9 cellular contexts compared by ENCODE assay signal in genomic region chr1:84969489-84970250, GRCh38. TPM values are rescaled to one million over a fixed set of nuclear protein-coding genes. Genes with fewer than 3 reads are reported as not detected.
DNase-seq lines count a peak whose midpoint lies in the region; ATAC-seq lines count a peak whose summit lies in the region.
"Had no signal": no experiment of that assay in that cellular context is flagged by ENCODE, and none has a peak within 500 bp of the region (broad histone marks: within the 10 kb centered on the region; RNA-seq: fewer than 3 reads in every experiment).

No MANE protein-coding gene starts in this region.

- H3K4me3 ChIP-seq in aorta (ENCODE audit: low read length in 2 of 2): no peak overlapping the region

- H3K27ac ChIP-seq in aorta (ENCODE audit: low read depth in 1 of 2, low read length in 2 of 2): no peak overlapping the region
- H3K27ac ChIP-seq: parathyroid adenoma had no signal

- no peaks in the 10 kb centered on the region for H3K9me3 Mint-ChIP-seq in T-helper 2 cell treated with Interferon-gamma antibody and Interleukin-4, amounts not matched to agents 5 μg/mL and 100 μg/mL, for 36 hours
- H3K9me3 Mint-ChIP-seq in stimulated activated naive CD8-positive, alpha-beta T cell treated with anti-CD3 and anti-CD28 coated beads, Interleukin-15, Interleukin-2, amounts not matched to agents 100 ng/mL and 50 ng/mL, for 24 hours: no peaks in the 10 kb centered on the region

- no peaks in the 10 kb centered on the region for H3K36me3 ChIP-seq in aorta (ENCODE audit: control insufficient read depth in 1 of 2, insufficient read depth in 2 of 2, low read length in 1 of 2)

- H3K36me3 Mint-ChIP-seq in T-helper 2 cell treated with Interferon-gamma antibody and Interleukin-4, amounts not matched to agents 5 μg/mL and 100 μg/mL, for 36 hours (ENCODE audit: low read depth): peaks cover 38% of the 10 kb centered on the region
- H3K36me3 Mint-ChIP-seq in stimulated activated naive CD8-positive, alpha-beta T cell treated with anti-CD3 and anti-CD28 coated beads, Interleukin-15, Interleukin-2, amounts not matched to agents 100 ng/mL and 50 ng/mL, for 24 hours (ENCODE audit: low read depth): peaks cover 18% of the 10 kb centered on the region

- no peaks in the 10 kb centered on the region for H3K4me1 ChIP-seq in aorta (ENCODE audit: control insufficient read depth in 1 of 2, insufficient read depth in 2 of 2, low read length in 2 of 2)
- H3K4me1 ChIP-seq: parathyroid adenoma had no signal

- peaks cover 51% of the 10 kb centered on the region for H3K4me1 Mint-ChIP-seq in T-helper 2 cell treated with Interferon-gamma antibody and Interleukin-4, amounts not matched to agents 5 μg/mL and 100 μg/mL, for 36 hours (ENCODE audit: low read depth)
- peaks cover 53% of the 10 kb centered on the region for H3K4me1 Mint-ChIP-seq in stimulated activated naive CD8-positive, alpha-beta T cell treated with anti-CD3 and anti-CD28 coated beads, Interleukin-15, Interleukin-2, amounts not matched to agents 100 ng/mL and 50 ng/mL, for 24 hours (ENCODE audit: low read depth)

- peak overlapping the region; percentile 83 for H3K27ac Mint-ChIP-seq in T-helper 2 cell treated with Interferon-gamma antibody and Interleukin-4, amounts not matched to agents 5 μg/mL and 100 μg/mL, for 36 hours
- peak overlapping the region; percentile 78 for H3K27ac Mint-ChIP-seq in stimulated activated naive CD8-positive, alpha-beta T cell treated with anti-CD3 and anti-CD28 coated beads, Interleukin-15, Interleukin-2, amounts not matched to agents 100 ng/mL and 50 ng/mL, for 24 hours

- no peaks in the 10 kb centered on the region for H3K27me3 Mint-ChIP-seq in T-helper 2 cell treated with Interferon-gamma antibody and Interleukin-4, amounts not matched to agents 5 μg/mL and 100 μg/mL, for 36 hours (ENCODE audit: low read depth)
- no peaks in the 10 kb centered on the region for H3K27me3 Mint-ChIP-seq in stimulated activated naive CD8-positive, alpha-beta T cell treated with anti-CD3 and anti-CD28 coated beads, Interleukin-15, Interleukin-2, amounts not matched to agents 100 ng/mL and 50 ng/mL, for 24 hours

- intact Hi-C loops in aorta (cut with DNase I): no loop called here

- WGBS in aorta, 2 donors: 96 to 97% methylated on average over 7 of the region's 7 CpGs

- peak; percentile 66 for DNase-seq in stimulated activated CD4-positive, alpha-beta T cell treated with anti-CD3 and anti-CD28 coated beads, Interleukin-1b, Interleukin-23, amount 100 ng/mL, for 48 hours
- DNase-seq in stimulated activated CD4-positive, alpha-beta T cell treated with anti-CD3 and anti-CD28 coated beads, Interleukin-12 subunit alpha, Interleukin-12 subunit beta, amount 100 ng/mL, for 4 hours: no peak
- DNase-seq in T-helper 2 cell treated with Interferon-gamma antibody and Interleukin-4, amounts not matched to agents 5 μg/mL and 100 μg/mL, for 36 hours (ENCODE audit: low spot score): peak; percentile 76
- DNase-seq in AG08396 (ENCODE audit: low spot score) (no peak), aorta (no peak), COLO829 (ENCODE audit: low spot score) (no peak)

- ATAC-seq in HG02763 (IDR thresholded peaks at IDR 0.05; ENCODE audit: unreplicated experiment) (peak; percentile 30), aorta (ENCODE audit: low FRiP score) (no peak)

- H3K4me3 Mint-ChIP-seq in T-helper 2 cell treated with Interferon-gamma antibody and Interleukin-4, amounts not matched to agents 5 μg/mL and 100 μg/mL, for 36 hours: peak overlapping the region; percentile 33
- H3K4me3 Mint-ChIP-seq in stimulated activated naive CD8-positive, alpha-beta T cell treated with anti-CD3 and anti-CD28 coated beads, Interleukin-15, Interleukin-2, amounts not matched to agents 100 ng/mL and 50 ng/mL, for 24 hours: peak overlapping the region; percentile 6

- H3K9me3 ChIP-seq in aorta (ENCODE audit: control insufficient read depth, low read length): no peaks in the 10 kb centered on the region

- H3K27me3 ChIP-seq in aorta (ENCODE audit: control insufficient read depth in 1 of 2, insufficient read depth in 2 of 2, low read length in 1 of 2): no peaks in the 10 kb centered on the region

RNA-seq across cellular contexts. Expression of gene MCOLN2, which starts 27.2 kb away (rescaled TPM):
- total RNA-seq in aorta: 1 to 10 TPM; 1.1 to 3.9 TPM
- 1 to 10 TPM; 1.0 to 3.3 TPM for polyA plus RNA-seq in aorta

Comparison
In these comparisons a context has a peak if more than half of its experiments do, and no peak if none do; other contexts are left out.
1. DNase-seq: peak in stimulated activated CD4-positive, alpha-beta T cell treated with anti-CD3 and anti-CD28 coated beads, Interleukin-1b, Interleukin-23, amount 100 ng/mL, for 48 hours (single experiment) and T-helper 2 cell treated with Interferon-gamma antibody and Interleukin-4, amounts not matched to agents 5 μg/mL and 100 μg/mL, for 36 hours (single experiment); none in stimulated activated CD4-positive, alpha-beta T cell treated with anti-CD3 and anti-CD28 coated beads, Interleukin-12 subunit alpha, Interleukin-12 subunit beta, amount 100 ng/mL, for 4 hours (single experiment), AG08396 (single experiment), aorta (0 of 2) and COLO829 (single experiment).